Comparison of ENCODE assay signal across 8 cellular contexts in genomic region chr11:559712-560304, GRCh38. TPM values are rescaled to one million over a fixed set of nuclear protein-coding genes. Genes with fewer than 3 reads are reported as not detected.
DNase-seq lines count a peak whose midpoint lies in the region; ATAC-seq and TF ChIP-seq lines count a peak whose summit lies in the region.

No MANE protein-coding gene starts in this region.

- no peak for DNase-seq in activated naive CD4-positive, alpha-beta T cell treated with anti-CD3 and anti-CD28 coated beads, Interleukin-2, amount 10 ng/mL, durations not matched to agents 7 days and 5 days
- DNase-seq in activated naive CD4-positive, alpha-beta T cell treated with anti-CD3 and anti-CD28 coated beads, Interleukin-2, amount 50 U/mL, for 16 hours, result no peak
- DNase-seq in ascending aorta (ENCODE audit: low spot score in 2 of 2) (no peak), lower lobe of right lung (no peak), transverse colon (peak; percentile 82), hepatic stellate cell (ENCODE audit: low spot score) (no peak), NCI-H1105 treated with DMSO at 0.1 percent for 48 hours (lab: John Stamatoyannopoulos, UW) (no peak)
- no peak for DNase-seq in central memory CD4-positive, alpha-beta T cell

- peaks cover 9% of the 10 kb centered on the region for H3K36me3 Mint-ChIP-seq in activated naive CD4-positive, alpha-beta T cell treated with anti-CD3 and anti-CD28 coated beads, Interleukin-2, amount 10 ng/mL, durations not matched to agents 7 days and 5 days

- intact Hi-C loops in ascending aorta (cut with DNase I), result loop anchor here (1.0 to 5.0 kb wide), 3 partner anchors 8 to 67 kb away; partner anchors contain the start of genes HRAS and SCT
- intact Hi-C loops in lower lobe of right lung (cut with DNase I), result no loop called here
- intact Hi-C loops in transverse colon (cut with DNase I; ENCODE audit: low total_unique reads), result loop anchor here (5.0 kb wide), 1 partner anchor 162 kb away; no protein-coding TSS in a partner anchor

- H3K9me3 ChIP-seq in ascending aorta (no peaks in the 10 kb centered on the region), lower lobe of right lung (no peaks in the 10 kb centered on the region), transverse colon (no peaks in the 10 kb centered on the region)

- TF ChIP-seq EP300 in transverse colon (IDR thresholded peaks at IDR 0.05; ENCODE audit: low read depth), result no peak

- CTCF ChIA-PET in activated naive CD4-positive, alpha-beta T cell treated with anti-CD3 and anti-CD28 coated beads, Interleukin-2, amount 10 ng/mL, durations not matched to agents 7 days and 5 days (lab: Charles Lee), result interaction anchor here (1.2 kb wide), 1 partner anchor 163 kb away, joined by 5 read pairs; no protein-coding TSS in a partner anchor

- H3K9me3 Mint-ChIP-seq in activated naive CD4-positive, alpha-beta T cell treated with anti-CD3 and anti-CD28 coated beads, Interleukin-2, amount 10 ng/mL, durations not matched to agents 7 days and 5 days, result no peaks in the 10 kb centered on the region

- H3K4me1 ChIP-seq in ascending aorta, result peaks cover 16 to 17% of the 10 kb centered on the region in 2 donors
- peaks cover 49% of the 10 kb centered on the region for H3K4me1 ChIP-seq in lower lobe of right lung
- peaks cover 23 to 47% (median 35%) of the 10 kb centered on the region in 4 donors for H3K4me1 ChIP-seq in transverse colon

- TF ChIP-seq CTCF in ascending aorta (IDR thresholded peaks at IDR 0.05) (no peak), lower lobe of right lung (IDR thresholded peaks at IDR 0.05) (no peak), transverse colon (IDR thresholded peaks at IDR 0.05) (peak in 1 of 5 experiments; percentile 32)

- TF ChIP-seq POLR2A in transverse colon (IDR thresholded peaks at IDR 0.05), result no peak

- H3K27ac ChIP-seq in ascending aorta (no peak overlapping the region), lower lobe of right lung (peak overlapping the region; percentile 89), transverse colon (peak overlapping the region; percentile 85 to 98 (median 96))

- peaks cover 51% of the 10 kb centered on the region for H3K27me3 Mint-ChIP-seq in activated naive CD4-positive, alpha-beta T cell treated with anti-CD3 and anti-CD28 coated beads, Interleukin-2, amount 10 ng/mL, durations not matched to agents 7 days and 5 days

- H3K27ac Mint-ChIP-seq in activated naive CD4-positive, alpha-beta T cell treated with anti-CD3 and anti-CD28 coated beads, Interleukin-2, amount 10 ng/mL, durations not matched to agents 7 days and 5 days, result peak overlapping the region; percentile 65

- WGBS in transverse colon (ENCODE audit: low coverage in 1 of 2), 2 donors, result 59% methylated on average over 17 of the region's 18 CpGs; no CpG with 5 or more reads in 1 of the 2 donors

- H3K4me3 Mint-ChIP-seq in activated naive CD4-positive, alpha-beta T cell treated with anti-CD3 and anti-CD28 coated beads, Interleukin-2, amount 10 ng/mL, durations not matched to agents 7 days and 5 days, result peak overlapping the region; percentile 93

- H3K4me3 ChIP-seq in ascending aorta (peak overlapping the region; percentile 63 to 86), lower lobe of right lung (peak overlapping the region; percentile 73), transverse colon (peak overlapping the region; percentile 46 to 91 (median 86))

- H3K27me3 ChIP-seq in ascending aorta (peaks cover 15% of the 10 kb centered on the region), lower lobe of right lung (ENCODE audit: low read depth) (peaks cover 41% of the 10 kb centered on the region), transverse colon (peaks cover 31% of the 10 kb centered on the region)

- H3K36me3 ChIP-seq in ascending aorta (no peaks in the 10 kb centered on the region), lower lobe of right lung (peaks cover 7% of the 10 kb centered on the region), transverse colon (no peaks in the 10 kb centered on the region)

- ATAC-seq in lower lobe of right lung, result no peak

- in situ Hi-C loops in transverse colon (cut with MboI; ENCODE audit: low pct_ligation_motif_present in 1 of 4, low pct_unique_long_range_greater_than_20kb in 1 of 4, low sequenced_read_pairs in 3 of 4), result no loop called here

- peaks cover 32% of the 10 kb centered on the region for H3K4me1 Mint-ChIP-seq in activated naive CD4-positive, alpha-beta T cell treated with anti-CD3 and anti-CD28 coated beads, Interleukin-2, amount 10 ng/mL, durations not matched to agents 7 days and 5 days

RNA-seq across cellular contexts. Expression of gene LMNTD2, which starts 0.7 kb away (rescaled TPM):
- total RNA-seq in ascending aorta (1.1 TPM), lower lobe of right lung (6.0 TPM), transverse colon (10 to 100 TPM; 14.8 to 89.0 (median 16.6) TPM)

RNA-seq across cellular contexts. Expression of gene RASSF7, which starts 1.0 kb away (rescaled TPM):
- total RNA-seq in ascending aorta (3.5 TPM), lower lobe of right lung (71.5 TPM), transverse colon (100 to 1,000 TPM; 131 to 247 (median 213) TPM)

RNA-seq across cellular contexts. Expression of gene PHRF1, which starts 16.5 kb away (rescaled TPM):
- 25.4 TPM for total RNA-seq in ascending aorta
- total RNA-seq in lower lobe of right lung, result 31.5 TPM
- 10 to 100 TPM; 28.4 to 60.6 (median 43.2) TPM for total RNA-seq in transverse colon

RNA-seq across cellular contexts. Expression of gene LRRC56, which starts 22.5 kb away (rescaled TPM):
- total RNA-seq in ascending aorta (not detected), lower lobe of right lung (7.6 TPM), transverse colon (1 to 10 TPM; 2.3 to 8.4 (median 3.1) TPM)

RNA-seq across cellular contexts. Expression of gene HRAS, which starts 24.4 kb away (rescaled TPM):
- 21.6 TPM for total RNA-seq in ascending aorta
- 36.3 TPM for total RNA-seq in lower lobe of right lung
- 10 to 100 TPM; 31.0 to 57.1 (median 33.9) TPM for total RNA-seq in transverse colon

Comparison
In these comparisons a context has a peak if more than half of its experiments do, and no peak if none do; other contexts are left out.
1. H3K27ac ChIP-seq: peak in lower lobe of right lung (single experiment) and transverse colon (4 of 4); none in ascending aorta (0 of 2).
2. RNA of gene RASSF7, which starts 1.0 kb away (total RNA-seq): 131 to 247 TPM in transverse colon and 71.5 TPM in lower lobe of right lung (single experiment); 3.5 TPM in ascending aorta (single experiment); every median in the first group is over 10 times any median in the second.
3. Peak in every context shown above with its lines, with median percentiles within 50 percentile points of each other: H3K4me3 ChIP-seq.